In genomic region chr4:123159479-123159878, GRCh38 we compare ENCODE assay signal across 1 cellular context.
TF ChIP-seq lines count a peak whose summit lies in the region.

No MANE protein-coding gene starts in this region.

TF ChIP-seq in HepG2, 621 proteins besides CTCF, POLR2A, EP300 and RAD21 (continued from another document):
- no peak for TF ChIP-seq RORA (CRISPR knock-in tag; IDR thresholded peaks at IDR 0.05)
- TF ChIP-seq ZUFSP (CRISPR knock-in tag; IDR thresholded peaks at IDR 0.05; ENCODE audit: borderline replicate concordance): no peak
- TF ChIP-seq ZBTB39 (CRISPR knock-in tag; IDR thresholded peaks at IDR 0.05): no peak
- TF ChIP-seq, protein P1, sequence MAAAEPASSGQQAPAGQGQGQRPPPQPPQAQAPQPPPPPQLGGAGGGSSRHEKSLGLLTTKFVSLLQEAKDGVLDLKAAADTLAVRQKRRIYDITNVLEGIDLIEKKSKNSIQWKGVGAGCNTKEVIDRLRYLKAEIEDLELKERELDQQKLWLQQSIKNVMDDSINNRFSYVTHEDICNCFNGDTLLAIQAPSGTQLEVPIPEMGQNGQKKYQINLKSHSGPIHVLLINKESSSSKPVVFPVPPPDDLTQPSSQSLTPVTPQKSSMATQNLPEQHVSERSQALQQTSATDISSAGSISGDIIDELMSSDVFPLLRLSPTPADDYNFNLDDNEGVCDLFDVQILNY (CRISPR knock-in tag; conservative IDR thresholded peaks at IDR 0.05): no peak
